Comparison of ENCODE assay signal across 8 cellular contexts in the genomic region with DNA sequence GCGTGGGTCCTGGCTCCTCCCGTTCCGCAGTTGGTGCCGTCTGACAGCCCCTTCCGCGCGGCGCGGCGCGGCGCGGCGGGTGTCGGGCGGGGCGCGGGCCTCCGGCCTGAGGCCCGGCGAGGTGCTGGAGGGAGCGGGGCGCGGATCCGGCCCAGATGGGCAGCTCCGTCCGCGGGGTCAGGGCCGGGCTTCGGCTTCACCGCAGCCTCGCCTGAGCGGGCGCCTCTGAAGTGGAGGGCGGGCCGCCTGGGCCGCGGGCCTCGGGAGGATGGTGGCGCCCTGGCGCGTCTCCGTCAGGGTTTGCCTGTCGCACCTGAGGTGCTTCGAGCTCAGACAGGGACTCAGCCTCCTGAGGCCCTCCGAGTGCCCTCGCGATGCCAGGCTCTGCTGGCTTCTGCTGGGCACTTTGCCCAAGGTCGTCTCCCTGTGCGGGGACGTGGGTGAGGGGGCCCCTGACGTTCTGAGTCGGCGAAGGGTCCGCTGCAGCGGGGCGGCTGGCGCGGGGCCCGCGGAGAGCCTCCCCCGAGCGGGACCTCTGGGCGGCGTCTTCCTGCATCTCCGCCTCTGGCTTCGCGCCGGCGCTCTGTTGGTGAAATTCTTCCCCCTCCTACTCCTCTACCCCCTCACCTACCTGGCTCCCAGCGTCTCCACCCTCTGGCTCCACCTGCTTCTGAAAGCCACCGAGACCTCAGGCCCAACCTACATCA. TPM values are rescaled to one million over a fixed set of nuclear protein-coding genes. Genes with fewer than 3 reads are reported as not detected.
DNase-seq lines count a peak whose midpoint lies in the region; ATAC-seq lines count a peak whose summit lies in the region.

No MANE protein-coding gene starts in this region.

- H3K9ac ChIP-seq in duodenal mucosa (ENCODE audit: low read depth in 1 of 2, low read length in 2 of 2), result peak overlapping the region; percentile 71 to 77

- WGBS in mesodermal cell (ENCODE audit: insufficient coverage in 2 of 2), 2 experiments, result 1% methylated on average over 54 to 59 of the region's 72 CpGs

- H3K4me3 ChIP-seq in MG63, result peak overlapping the region; percentile 48
- H3K4me3 ChIP-seq in duodenal mucosa (ENCODE audit: low read depth in 1 of 2, low read length in 2 of 2), result peak overlapping the region; percentile 73 to 82
- H3K4me3 ChIP-seq in mesodermal cell (ENCODE audit: extremely low read depth, insufficient read depth, low read length, poor library complexity, severe bottlenecking), result peak overlapping the region; percentile 48

- H3K9me3 ChIP-seq in MG63, result no peaks in the 10 kb centered on the region
- no peaks in the 10 kb centered on the region for H3K9me3 ChIP-seq in duodenal mucosa (ENCODE audit: control insufficient read depth in 1 of 2, low read length in 2 of 2)
- no peaks in the 10 kb centered on the region for H3K9me3 ChIP-seq in mesodermal cell (ENCODE audit: control insufficient read depth, low read length)

- ATAC-seq in GM21825 (IDR thresholded peaks at IDR 0.05; ENCODE audit: unreplicated experiment), result peak; percentile 42

- DNase-seq in GDM1 (lab: John Stamatoyannopoulos, UW) (peak; percentile 49), MG63 (no peak), glomerular visceral epithelial cell (ENCODE audit: extremely low spot score) (no peak)
- peak; percentile 60 to 66 for DNase-seq in activated CD4-positive, alpha-beta T cell treated with anti-CD3 and anti-CD28 coated beads for 4 hours
- DNase-seq in stimulated activated CD8-positive, alpha-beta memory T cell treated with anti-CD3 and anti-CD28 coated beads, Interleukin-15, amount 100 ng/mL, for 4 hours (ENCODE audit: low read depth in 2 of 2), result peak; percentile 21 to 33

- H3K4me1 ChIP-seq in duodenal mucosa (ENCODE audit: control insufficient read depth in 1 of 2, insufficient read depth in 2 of 2, low read length in 2 of 2), result peaks cover 11 to 24% of the 10 kb centered on the region in 2 donors
- H3K4me1 ChIP-seq in mesodermal cell (ENCODE audit: control insufficient read depth, insufficient read depth, low read length, poor library complexity, severe bottlenecking), result no peaks in the 10 kb centered on the region

- H3K36me3 ChIP-seq in MG63 (no peaks in the 10 kb centered on the region; the same call in 1 of the 2 replicates), duodenal mucosa (ENCODE audit: control insufficient read depth in 1 of 2, insufficient read depth in 2 of 2, low read length in 2 of 2) (no peaks in the 10 kb centered on the region), mesodermal cell (ENCODE audit: control insufficient read depth, insufficient read depth, low read length) (no peaks in the 10 kb centered on the region)

- H3K27ac ChIP-seq in duodenal mucosa (ENCODE audit: low read depth, low read length) (peak overlapping the region; percentile 33), mesodermal cell (ENCODE audit: low read depth, low read length, severe bottlenecking) (no peak overlapping the region)

- no peaks in the 10 kb centered on the region for H3K27me3 ChIP-seq in MG63
- no peaks in the 10 kb centered on the region for H3K27me3 ChIP-seq in duodenal mucosa (ENCODE audit: control insufficient read depth in 1 of 2, insufficient read depth in 2 of 2, low read length in 2 of 2)

RNA-seq across cellular contexts. Expression of a gene that starts 0.5 kb away (rescaled TPM):
- total RNA-seq in MG63 (2014; rRNA removed; shearing (Covaris generic); ENCODE audit: low replicate concordance), result 15.7 and 37.2 TPM in 2 replicates
- 6.0 TPM for polyA plus RNA-seq in mesodermal cell (2013, experiment 1 of 2)
- polyA plus RNA-seq in mesodermal cell (2013, experiment 2 of 2), result 4.0 TPM

RNA-seq across cellular contexts. Expression of a gene that starts 23.3 kb away (rescaled TPM):
- 196 and 288 TPM in 2 replicates for total RNA-seq in MG63 (2014; rRNA removed; shearing (Covaris generic); ENCODE audit: low replicate concordance)
- polyA plus RNA-seq in mesodermal cell (2013, experiment 1 of 2), result 199 TPM
- 173 TPM for polyA plus RNA-seq in mesodermal cell (2013, experiment 2 of 2)

RNA-seq across cellular contexts. Expression of a gene that starts 32.6 kb away (rescaled TPM):
- total RNA-seq in MG63 (2014; rRNA removed; shearing (Covaris generic); ENCODE audit: low replicate concordance), result 25.4 and 32.4 TPM in 2 replicates
- polyA plus RNA-seq in mesodermal cell (2013, experiment 1 of 2), result 28.9 TPM
- 30.9 TPM for polyA plus RNA-seq in mesodermal cell (2013, experiment 2 of 2)

Comparison
In these comparisons a context has a peak if more than half of its experiments do, and no peak if none do; other contexts are left out.
1. DNase-seq: peak in GDM1 (single experiment), activated CD4-positive, alpha-beta T cell treated with anti-CD3 and anti-CD28 coated beads for 4 hours (2 of 2) and stimulated activated CD8-positive, alpha-beta memory T cell treated with anti-CD3 and anti-CD28 coated beads, Interleukin-15, amount 100 ng/mL, for 4 hours (2 of 2); none in MG63 (single experiment) and glomerular visceral epithelial cell (single experiment).
2. Peak in every context shown above with its lines, with median percentiles within 50 percentile points of each other: H3K4me3 ChIP-seq.